ENCODE assay signal across 1 cellular context in genomic region chr2:150681120-150681796, GRCh38.
TF ChIP-seq lines count a peak whose summit lies in the region.

No MANE protein-coding gene starts in this region.

TF ChIP-seq in H1, 55 proteins besides CTCF, POLR2A, EP300 and RAD21 (continued from another document):
- TF ChIP-seq CHD7 (IDR thresholded peaks at IDR 0.05; ENCODE audit: insufficient replicate concordance, low read length) (no peak), ZNF274 (IDR thresholded peaks at IDR 0.05; ENCODE audit: borderline replicate concordance, extremely low read depth, low read length) (no peak)
TF ChIP-seq in H1: peak in this region for 0.
